9 cellular contexts compared by ENCODE assay signal in the genomic region with DNA sequence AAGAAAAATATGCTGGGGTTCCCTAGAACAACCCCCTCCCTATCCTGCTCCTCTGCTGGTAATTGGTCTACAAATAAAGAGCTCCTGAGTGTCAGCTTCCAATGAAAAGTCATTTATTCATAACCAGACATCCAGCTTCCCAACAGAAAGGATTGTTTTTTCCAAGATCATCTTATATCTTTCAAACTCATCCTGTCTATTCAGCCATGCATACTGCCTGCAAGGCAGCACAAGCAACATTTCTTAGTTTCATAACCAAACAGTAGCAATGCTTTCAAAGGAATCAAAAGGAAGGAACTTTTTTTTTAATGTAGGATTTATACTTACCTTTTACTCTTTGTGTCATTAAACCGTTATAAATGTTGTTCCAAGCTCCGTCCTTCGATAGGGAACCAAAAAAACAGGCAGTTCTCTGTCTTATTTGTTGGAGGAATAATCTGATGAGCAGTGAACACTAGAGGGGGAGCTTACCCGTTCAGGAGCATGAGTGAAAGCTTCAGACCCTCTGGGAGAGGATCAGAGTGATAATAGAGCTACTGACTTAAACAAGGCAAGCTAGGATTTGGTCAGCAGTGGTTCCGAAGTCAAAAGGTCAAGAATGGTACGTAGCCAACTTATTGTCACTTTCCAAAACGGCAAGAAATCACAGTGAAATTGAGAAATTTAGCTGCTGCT.
A peak's percentile ranks its signal among the peaks of the same experiment; 100 is the strongest.
DNase-seq lines count a peak whose midpoint lies in the region; ATAC-seq, FAIRE-seq and TF ChIP-seq lines count a peak whose summit lies in the region.
"Had no signal": no experiment of that assay in that cellular context is flagged by ENCODE, and none has a peak within 500 bp of the region (broad histone marks: within the 10 kb centered on the region; RNA-seq: fewer than 3 reads in every experiment).

No MANE protein-coding gene starts in this region.

- no peaks in the 10 kb centered on the region for H3K9me3 ChIP-seq in breast epithelium

- TF ChIP-seq POLR2A in breast epithelium (IDR thresholded peaks at IDR 0.05), result no peak

- no peak for FAIRE-seq in urothelium cell line (lab: Jason Lieb, UNC)

- BruUV-seq in MCF 10A (replicated peaks; lab: Mats Ljungman, UMichigan), result no TSS peak

- no peaks in the 10 kb centered on the region for H3K27me3 Mint-ChIP-seq in MCF 10A (ENCODE audit: insufficient read depth, unreplicated experiment)
- H3K27me3 Mint-ChIP-seq: CD4-positive, CD25-positive, alpha-beta regulatory T cell had no signal

- no peak overlapping the region for H3K27ac Mint-ChIP-seq in MCF 10A (ENCODE audit: low read depth, unreplicated experiment)
- H3K27ac Mint-ChIP-seq: CD4-positive, CD25-positive, alpha-beta regulatory T cell had no signal

- peak overlapping the region in 1 of 3 donors; percentile 7 for H3K4me3 ChIP-seq in breast epithelium

- H3K9me3 Mint-ChIP-seq in MCF 10A (ENCODE audit: unreplicated experiment), result peaks cover 7% of the 10 kb centered on the region

- H3K27ac ChIP-seq in breast epithelium (no peak overlapping the region), VCaP (no peak overlapping the region)

- H3K4me3 Mint-ChIP-seq in MCF 10A (ENCODE audit: unreplicated experiment), result no peak overlapping the region
- H3K4me3 Mint-ChIP-seq: CD4-positive, CD25-positive, alpha-beta regulatory T cell had no signal

- H3K36me3 Mint-ChIP-seq in MCF 10A (ENCODE audit: insufficient read depth, unreplicated experiment), result no peaks in the 10 kb centered on the region
- H3K36me3 Mint-ChIP-seq: CD4-positive, CD25-positive, alpha-beta regulatory T cell had no signal

- H3K36me3 ChIP-seq in breast epithelium, result peaks cover 4% of the 10 kb centered on the region

- POLR2A ChIA-PET in MCF 10A (lab: Yijun Ruan, JAX), result interaction anchor here (0.7 kb wide), 1 partner anchor 421 kb away, joined by 3 read pairs; no protein-coding TSS in a partner anchor

- intact Hi-C loops in MCF 10A (cut with micrococcal nuclease), result no loop called here
- intact Hi-C loops in breast epithelium (cut with DNase I; ENCODE audit: low total_unique reads), result no loop called here

- no peaks in the 10 kb centered on the region for H3K27me3 ChIP-seq in breast epithelium

- TF ChIP-seq CTCF in MCF 10A (IDR thresholded peaks at IDR 0.05; ENCODE audit: unreplicated experiment), result no peak
- TF ChIP-seq CTCF in breast epithelium (IDR thresholded peaks at IDR 0.05), result peak in 1 of 3 donors; percentile 17
- peak; percentile 41 for TF ChIP-seq CTCF in VCaP (conservative IDR thresholded peaks at IDR 0.05)

- H3K4me1 Mint-ChIP-seq in MCF 10A (ENCODE audit: insufficient read depth, unreplicated experiment), result no peaks in the 10 kb centered on the region
- H3K4me1 Mint-ChIP-seq: CD4-positive, CD25-positive, alpha-beta regulatory T cell had no signal

- CTCF ChIA-PET in MCF 10A (lab: Yijun Ruan, JAX), result interaction anchor here (0.6 to 1.2 kb wide), 5 partner anchors 45 to 1037 kb away, joined by 3 to 4 read pairs (median 3); no protein-coding TSS in a partner anchor

- H3K4me1 ChIP-seq in breast epithelium, result no peaks in the 10 kb centered on the region

- peak; percentile 14 for DNase-seq in MCF 10A (ENCODE audit: unreplicated experiment)
- no peak for DNase-seq in breast epithelium (ENCODE audit: low spot score in 2 of 2)
- DNase-seq in iPS-NIHi7 (ENCODE audit: extremely low spot score), result peak; percentile 57
- peak; percentile 25 for DNase-seq in urothelium cell line (ENCODE audit: low spot score)
- DNase-seq in NCI-H446 treated with DMSO at 0.1 percent for 48 hours (lab: John Stamatoyannopoulos, UW), result no peak
- DNase-seq in effector CD4-positive, alpha-beta T cell, result no peak
- DNase-seq: CD4-positive, CD25-positive, alpha-beta regulatory T cell had no signal

- ATAC-seq in GM18861 (IDR thresholded peaks at IDR 0.05; ENCODE audit: unreplicated experiment), result no peak

Comparison
In these comparisons a context has a peak if more than half of its experiments do, and no peak if none do; other contexts are left out.
1. DNase-seq: peak in MCF 10A (single experiment), iPS-NIHi7 (single experiment) and urothelium cell line (single experiment); none in breast epithelium (0 of 2), NCI-H446 treated with DMSO at 0.1 percent for 48 hours (single experiment) and effector CD4-positive, alpha-beta T cell (single experiment).